In genomic region chr16:49586466-49586865, GRCh38 we compare ENCODE assay signal across 27 cellular contexts.
DNase-seq lines count a peak whose midpoint lies in the region; FAIRE-seq and TF ChIP-seq lines count a peak whose summit lies in the region.
"Had no signal": no experiment of that assay in that cellular context is flagged by ENCODE, and none has a peak within 500 bp of the region (broad histone marks: within the 10 kb centered on the region; RNA-seq: fewer than 3 reads in every experiment).

No MANE protein-coding gene starts in this region.

- H3K4me1 ChIP-seq in H1 (replicated peaks in 1 of 4; ENCODE audit: control insufficient read depth in 3 of 4, insufficient read depth in 4 of 4, low read length in 3 of 4) (peaks cover 4 to 33% (median 19%) of the 10 kb centered on the region in 4 experiments), spleen (no peaks in the 10 kb centered on the region), uterus (no peaks in the 10 kb centered on the region)
- H3K4me1 ChIP-seq: adrenal gland, breast epithelium, Peyer's patch had no signal

- no peaks in the 10 kb centered on the region for H3K27me3 Mint-ChIP-seq in nephron (ENCODE audit: low read depth)
- H3K27me3 Mint-ChIP-seq: activated CD4-positive, alpha-beta T cell treated with anti-CD3 and anti-CD28 coated beads for 36 hours; stimulated activated naive CD8-positive, alpha-beta T cell treated with anti-CD3 and anti-CD28 coated beads, Interleukin-15, amount 100 ng/mL, for 72 hours had no signal

- POLR2A ChIA-PET in H1 (lab: Charles Lee; ENCODE audit: partially characterized antibody), result interaction anchor here (0.9 kb wide), 1 partner anchor 30 kb away, joined by 3 read pairs; no protein-coding TSS in a partner anchor

- CTCF ChIA-PET in H1 (lab: Charles Lee; ENCODE audit: partially characterized antibody), result interaction anchor here (0.7 to 5.5 kb wide), 4 partner anchors 18 to 179 kb away, joined by 3 to 46 read pairs (median 4); no protein-coding TSS in a partner anchor

- H3K27ac ChIP-seq in H1 (ENCODE audit: low read depth, low read length) (no peak overlapping the region), spleen (no peak overlapping the region), uterus (no peak overlapping the region)
- H3K27ac ChIP-seq: adrenal gland, breast epithelium, esophagus squamous epithelium, Peyer's patch had no signal

- no peak for FAIRE-seq in H1 (lab: Jason Lieb, UNC)
- FAIRE-seq: frontal cortex, islet of Langerhans had no signal

- no peak overlapping the region for H4K8ac ChIP-seq in H1 (ENCODE audit: extremely low read depth, insufficient read depth, low read length)

- H4K5ac ChIP-seq in H1 (ENCODE audit: insufficient read length, low read depth, low read length), result no peak overlapping the region

- WGBS in H1 (ENCODE audit: extremely low coverage in 1 of 2, insufficient coverage in 1 of 2, insufficient read length in 1 of 2, insufficient replicate concordance in 2 of 2, low coverage in 1 of 2, low lambda C conversion rate in 2 of 2, missing lambda C conversion rate in 1 of 2), 2 experiments, result 89% methylated on average over 18 of the region's 18 CpGs; no CpG with 5 or more reads in 1 of the 2 experiments
- 90 to 96% (median 93%) methylated on average over 18 of the region's 18 CpGs for WGBS in spleen, 5 donors

- H3K79me2 ChIP-seq in H1 (ENCODE audit: control insufficient read depth in 1 of 2, insufficient read depth in 2 of 2, low read length in 2 of 2), result peaks cover 0 to 12% of the 10 kb centered on the region in 2 experiments; a peak in 1 of 4 replicates

- peaks cover 2% of the 10 kb centered on the region; the same call in 1 of the 2 replicates for H3K23me2 ChIP-seq in H1 (ENCODE audit: low read depth, low read length)

- peak overlapping the region in 2 of 3 experiments; percentile 31 to 48 for H3K4me3 Mint-ChIP-seq in nephron
- H3K4me3 Mint-ChIP-seq: activated CD4-positive, alpha-beta T cell treated with anti-CD3 and anti-CD28 coated beads for 36 hours; stimulated activated naive CD8-positive, alpha-beta T cell treated with anti-CD3 and anti-CD28 coated beads, Interleukin-15, amount 100 ng/mL, for 72 hours; type B pancreatic cell had no signal

- H3K9me3 ChIP-seq in H1 (ENCODE audit: insufficient read depth in 2 of 2, low read depth in 1 of 2, low read length in 1 of 2) (no peaks in the 10 kb centered on the region), spleen (no peaks in the 10 kb centered on the region), uterus (no peaks in the 10 kb centered on the region)
- H3K9me3 ChIP-seq: adrenal gland, breast epithelium, esophagus squamous epithelium, Peyer's patch had no signal

- intact Hi-C loops in spleen (cut with DNase I; ENCODE audit: low total_unique reads), result no loop called here
- intact Hi-C loops in uterus (cut with DNase I; ENCODE audit: low total_unique reads), result no loop called here

- H3K36me3 Mint-ChIP-seq in nephron (ENCODE audit: low read depth), result peaks cover 6% of the 10 kb centered on the region

- H2AK5ac ChIP-seq in H1 (ENCODE audit: low read depth, low read length), result no peak overlapping the region

- no peak overlapping the region for H3K4me2 ChIP-seq in H1 (ENCODE audit: insufficient read depth in 1 of 2, low read depth in 2 of 2, low read length in 2 of 2)

- H3K4me1 Mint-ChIP-seq in nephron, result peaks cover 76% of the 10 kb centered on the region
- H3K4me1 Mint-ChIP-seq: activated CD4-positive, alpha-beta T cell treated with anti-CD3 and anti-CD28 coated beads for 36 hours; stimulated activated naive CD8-positive, alpha-beta T cell treated with anti-CD3 and anti-CD28 coated beads, Interleukin-15, amount 100 ng/mL, for 72 hours had no signal

- no peaks in the 10 kb centered on the region for H4K20me1 ChIP-seq in H1 (replicated peaks in 1 of 2; ENCODE audit: control insufficient read depth in 1 of 2, insufficient read depth in 2 of 2, low read length in 2 of 2)

- no peak overlapping the region for H2BK12ac ChIP-seq in H1 (ENCODE audit: low read depth, low read length)

- H2AFZ ChIP-seq in H1 (ENCODE audit: low read length), result no peak overlapping the region

- H3K14ac ChIP-seq in H1 (ENCODE audit: insufficient read length), result no peak overlapping the region

- H3K4ac ChIP-seq in H1 (replicated peaks; ENCODE audit: insufficient read length, low read depth, low read length), result peak overlapping the region; percentile 34

- TF ChIP-seq CTCF in H1 (IDR thresholded peaks at IDR 0.05; ENCODE audit: control extremely low read depth in 1 of 3, insufficient read depth in 1 of 3, low read depth in 1 of 3, low read length in 3 of 3) (no peak), nephron (IDR thresholded peaks at IDR 0.05; ENCODE audit: unreplicated experiment in 3 of 3) (no peak), spleen (IDR thresholded peaks at IDR 0.05 in 8 of 11, conservative IDR thresholded peaks at IDR 0.05 in 3 of 11) (no peak), uterus (IDR thresholded peaks at IDR 0.05) (no peak)

- no peak overlapping the region; the same call in 1 of the 2 replicates for H2BK5ac ChIP-seq in H1 (ENCODE audit: low read depth, low read length)

- DNase-seq in NCI-H1694 treated with DMSO at 0.1 percent for 48 hours (lab: John Stamatoyannopoulos, UW), result peak; percentile 67
- no peak for DNase-seq in H1 (ENCODE audit: low read depth in 1 of 2, low spot score in 2 of 2)
- peak; percentile 27 for DNase-seq in spleen
- DNase-seq in NCI-H748 (lab: John Stamatoyannopoulos, UW; ENCODE audit: unreplicated experiment), result no peak
- no peak for DNase-seq in uterus
- DNase-seq in inferior parietal cortex (ENCODE audit: extremely low spot score), result no peak
- DNase-seq in stimulated activated CD4-positive, alpha-beta T cell treated with anti-CD3 and anti-CD28 coated beads, Interleukin-2, amount 100 ng/mL, for 24 hours, result no peak
- DNase-seq: activated CD4-positive, alpha-beta T cell treated with anti-CD3 and anti-CD28 coated beads for 36 hours; activated naive CD4-positive, alpha-beta T cell; activated T-cell treated with anti-CD3 and anti-CD28 coated beads, Interleukin-2, amount 50 U/mL, for 48 hours; adrenal gland; cortex of kidney; EL; esophagus squamous epithelium; hypothalamus; NCI-H1092; NCI-H2029 treated with DMSO at 0.1 percent for 48 hours; nucleus accumbens; stimulated activated naive CD8-positive, alpha-beta T cell treated with anti-CD3 and anti-CD28 coated beads, Interleukin-15, amount 100 ng/mL, for 72 hours; T-helper 2 cell had no signal

- no peak overlapping the region for H3K18ac ChIP-seq in H1 (ENCODE audit: extremely low read depth, low read length)

- no peaks in the 10 kb centered on the region for H3K9me3 Mint-ChIP-seq in nephron
- H3K9me3 Mint-ChIP-seq: stimulated activated naive CD8-positive, alpha-beta T cell treated with anti-CD3 and anti-CD28 coated beads, Interleukin-15, amount 100 ng/mL, for 72 hours; type B pancreatic cell had no signal

- H2BK120ac ChIP-seq in H1 (replicated peaks; ENCODE audit: low read depth, low read length), result no peak overlapping the region

- H2BK15ac ChIP-seq in H1 (ENCODE audit: low read length), result no peak overlapping the region

- no peak overlapping the region for H3K23ac ChIP-seq in H1 (ENCODE audit: insufficient read length)

- H3K36me3 ChIP-seq in H1 (ENCODE audit: control insufficient read depth in 2 of 4, insufficient read depth in 4 of 4, low read length in 3 of 4) (no peaks in the 10 kb centered on the region), spleen (no peaks in the 10 kb centered on the region), uterus (no peaks in the 10 kb centered on the region)
- H3K36me3 ChIP-seq: adrenal gland, breast epithelium, esophagus squamous epithelium, Peyer's patch had no signal

- no peak overlapping the region for H3K9ac ChIP-seq in H1 (replicated peaks in 1 of 4; ENCODE audit: extremely low read depth in 1 of 4, low read depth in 3 of 4, low read length in 3 of 4)

- no peak for TF ChIP-seq EP300 in H1 (IDR thresholded peaks at IDR 0.05; ENCODE audit: borderline replicate concordance in 1 of 2, low read depth in 2 of 2, low read length in 2 of 2)

- no peak overlapping the region for H2BK20ac ChIP-seq in H1 (ENCODE audit: low read length)

- no peaks in the 10 kb centered on the region for H3K27me3 ChIP-seq in H1 (replicated peaks in 1 of 4; ENCODE audit: control insufficient read depth in 3 of 4, extremely low read depth in 1 of 4, insufficient read depth in 3 of 4, low read length in 3 of 4)
- no peaks in the 10 kb centered on the region for H3K27me3 ChIP-seq in spleen (replicated peaks in 1 of 7)
- H3K27me3 ChIP-seq in uterus, result no peaks in the 10 kb centered on the region
- H3K27me3 ChIP-seq: adrenal gland, breast epithelium, esophagus squamous epithelium, Peyer's patch had no signal

- H3K79me1 ChIP-seq in H1 (ENCODE audit: low read depth, low read length), result no peaks in the 10 kb centered on the region; the same call in 1 of the 2 replicates

- H3K27ac Mint-ChIP-seq in nephron, result peak overlapping the region; percentile 41 to 73 (median 46)
- H3K27ac Mint-ChIP-seq: activated CD4-positive, alpha-beta T cell treated with anti-CD3 and anti-CD28 coated beads for 36 hours; stimulated activated naive CD8-positive, alpha-beta T cell treated with anti-CD3 and anti-CD28 coated beads, Interleukin-15, amount 100 ng/mL, for 72 hours; type B pancreatic cell had no signal

- no peak for TF ChIP-seq RAD21 in H1 (IDR thresholded peaks at IDR 0.05 in 1 of 2, conservative IDR thresholded peaks at IDR 0.05 in 1 of 2; ENCODE audit: low read depth in 2 of 2, low read length in 2 of 2)

- H4K91ac ChIP-seq in H1 (replicated peaks; ENCODE audit: insufficient read length, low read length), result no peak overlapping the region

- no peak overlapping the region for H3K4me3 ChIP-seq in H1 (ENCODE audit: extremely low read depth in 1 of 4, insufficient read depth in 2 of 4, low read depth in 3 of 4, low read length in 4 of 4)
- H3K4me3 ChIP-seq in spleen, result no peak overlapping the region
- H3K4me3 ChIP-seq in uterus, result no peak overlapping the region
- H3K4me3 ChIP-seq: adrenal gland, esophagus squamous epithelium, lung, Peyer's patch had no signal

- no peak overlapping the region for H3K56ac ChIP-seq in H1 (replicated peaks; ENCODE audit: insufficient read length, low read depth, low read length)

- TF ChIP-seq POLR2A in H1 (IDR thresholded peaks at IDR 0.05; ENCODE audit: control extremely low read depth in 1 of 2, low read depth in 2 of 2, low read length in 2 of 2) (no peak), spleen (IDR thresholded peaks at IDR 0.05) (no peak), uterus (IDR thresholded peaks at IDR 0.05) (no peak)

TF ChIP-seq in H1, 55 proteins besides CTCF, POLR2A, EP300 and RAD21:
- TF ChIP-seq EGR1 (IDR thresholded peaks at IDR 0.05; ENCODE audit: borderline replicate concordance, low read depth, low read length) (no peak), RNF2 (IDR thresholded peaks at IDR 0.05; ENCODE audit: borderline replicate concordance, low read depth, low read length, missing control alignments, poor library complexity, severe bottlenecking) (no peak), MAFK (IDR thresholded peaks at IDR 0.05; ENCODE audit: low read depth, low read length) (no peak)

Comparison
In these comparisons a context has a peak if more than half of its experiments do, and no peak if none do; other contexts are left out.
1. DNase-seq: peak in NCI-H1694 treated with DMSO at 0.1 percent for 48 hours (single experiment) and spleen (single experiment); none in H1 (0 of 2), NCI-H748 (single experiment), uterus (0 of 2), inferior parietal cortex (single experiment) and stimulated activated CD4-positive, alpha-beta T cell treated with anti-CD3 and anti-CD28 coated beads, Interleukin-2, amount 100 ng/mL, for 24 hours (0 of 2).